Comparison of ENCODE assay signal across 16 cellular contexts in the genomic region with DNA sequence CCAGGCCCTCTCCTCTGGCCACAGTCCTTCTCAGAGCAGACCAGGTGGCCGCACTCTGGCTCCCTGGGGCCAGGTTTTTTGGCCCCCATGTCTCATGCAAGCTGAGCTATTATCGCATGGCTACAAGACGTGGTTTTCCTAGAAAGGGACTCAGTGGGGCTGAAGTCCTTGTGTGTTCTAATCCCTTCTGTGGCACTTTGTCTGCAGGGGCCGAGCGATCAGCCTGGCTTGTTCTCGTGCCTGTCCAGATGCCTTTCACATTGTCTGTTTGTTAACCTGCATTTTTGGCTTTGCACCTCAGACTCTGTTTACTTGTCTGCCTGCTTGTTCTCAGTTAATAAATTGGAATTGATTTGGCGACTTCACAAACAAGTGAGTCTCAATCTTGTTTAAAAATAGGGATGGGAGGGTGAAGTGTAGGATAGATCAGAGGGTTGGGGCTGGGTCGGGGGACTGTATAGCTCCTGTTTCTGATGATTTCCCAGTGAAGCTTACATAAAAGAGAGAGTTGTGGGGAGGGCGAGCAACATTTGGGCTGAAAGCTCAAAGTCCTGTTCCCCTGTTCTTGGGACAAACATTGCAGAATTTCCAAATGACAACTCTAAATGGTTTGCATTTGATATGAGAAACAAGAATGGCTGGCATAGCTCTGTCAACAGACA.
DNase-seq lines count a peak whose midpoint lies in the region; ATAC-seq, FAIRE-seq and TF ChIP-seq lines count a peak whose summit lies in the region.
"Had no signal": no experiment of that assay in that cellular context is flagged by ENCODE, and none has a peak within 500 bp of the region (broad histone marks: within the 10 kb centered on the region; RNA-seq: fewer than 3 reads in every experiment).

No MANE protein-coding gene starts in this region.

- peak overlapping the region in 1 of 3 experiments; percentile 23; a peak in 1 of 6 replicates for H3K4me3 ChIP-seq in HepG2 (replicated peaks in 1 of 3; ENCODE audit: insufficient read depth in 1 of 3, low read depth in 2 of 3, low read length in 3 of 3)
- no peak overlapping the region for H3K4me3 ChIP-seq in GM23338
- H3K4me3 ChIP-seq: GM23248, SJCRH30 had no signal

- ATAC-seq in stimulated activated naive CD8-positive, alpha-beta T cell treated with anti-CD3 and anti-CD28 coated beads, Interleukin-15, Interleukin-2, amounts not matched to agents 100 U/mL and 50 U/mL, for 24 hours = no peak
- ATAC-seq in HepG2 (peak; percentile 72), GM23338 (no peak), GM21390 (IDR thresholded peaks at IDR 0.05; ENCODE audit: unreplicated experiment) (no peak), GM18505 (IDR thresholded peaks at IDR 0.05; ENCODE audit: unreplicated experiment) (no peak)

- TF ChIP-seq POLR2A in HepG2 (IDR thresholded peaks at IDR 0.05; ENCODE audit: insufficient read depth in 1 of 2, low read depth in 2 of 2, low read length in 2 of 2) (no peak), GM18505 (IDR thresholded peaks at IDR 0.05; ENCODE audit: borderline replicate concordance, extremely low read depth, insufficient read depth, insufficient read length) (no peak)

- peak overlapping the region; percentile 43 for H3K4me2 ChIP-seq in HepG2 (ENCODE audit: low read depth, low read length)
- no peak overlapping the region for H3K4me2 ChIP-seq in GM23338

- H3K9me3 Mint-ChIP-seq in stimulated activated naive CD8-positive, alpha-beta T cell treated with anti-CD3 and anti-CD28 coated beads, Interleukin-15, Interleukin-2, amounts not matched to agents 100 ng/mL and 50 ng/mL, for 24 hours = peaks cover 13% of the 10 kb centered on the region
- H3K9me3 Mint-ChIP-seq in activated CD4-positive, alpha-beta memory T cell treated with anti-CD3 and anti-CD28 coated beads for 36 hours = peaks cover 18% of the 10 kb centered on the region
- H3K9me3 Mint-ChIP-seq in GM23338 = peaks cover 17% of the 10 kb centered on the region; the same call in 2 of the 3 replicates

- no peak overlapping the region for H3K9ac ChIP-seq in HepG2 (ENCODE audit: insufficient read depth, low read depth, low read length)
- H3K9ac ChIP-seq: GM23248 had no signal

- peaks cover 0 to 11% of the 10 kb centered on the region in 2 experiments; a peak in 1 of 5 replicates for H3K27me3 ChIP-seq in HepG2 (ENCODE audit: control insufficient read depth in 1 of 2, insufficient read depth in 2 of 2, low read length in 2 of 2)
- no peaks in the 10 kb centered on the region for H3K27me3 ChIP-seq in GM23338 (ENCODE audit: insufficient read depth)
- H3K27me3 ChIP-seq: BE2C, SJCRH30 had no signal

- peaks cover 17% of the 10 kb centered on the region for H3K4me1 Mint-ChIP-seq in stimulated activated naive CD8-positive, alpha-beta T cell treated with anti-CD3 and anti-CD28 coated beads, Interleukin-15, Interleukin-2, amounts not matched to agents 100 ng/mL and 50 ng/mL, for 24 hours (ENCODE audit: low read depth)
- peaks cover 28% of the 10 kb centered on the region for H3K4me1 Mint-ChIP-seq in activated CD4-positive, alpha-beta memory T cell treated with anti-CD3 and anti-CD28 coated beads for 36 hours (ENCODE audit: low read depth)
- peaks cover 19% of the 10 kb centered on the region for H3K4me1 Mint-ChIP-seq in GM23338

- peaks cover 14% of the 10 kb centered on the region for H3K4me1 ChIP-seq in HepG2 (ENCODE audit: insufficient read depth, low read length)
- no peaks in the 10 kb centered on the region for H3K4me1 ChIP-seq in GM23338 (ENCODE audit: insufficient read depth)
- H3K4me1 ChIP-seq: BE2C, Caco-2, SJCRH30 had no signal

- H3K27me3 Mint-ChIP-seq in stimulated activated naive CD8-positive, alpha-beta T cell treated with anti-CD3 and anti-CD28 coated beads, Interleukin-15, Interleukin-2, amounts not matched to agents 100 ng/mL and 50 ng/mL, for 24 hours = no peaks in the 10 kb centered on the region
- no peaks in the 10 kb centered on the region for H3K27me3 Mint-ChIP-seq in activated CD4-positive, alpha-beta memory T cell treated with anti-CD3 and anti-CD28 coated beads for 36 hours
- H3K27me3 Mint-ChIP-seq in GM23338 (ENCODE audit: insufficient read depth, low read depth, poor library complexity) = peaks cover 3% of the 10 kb centered on the region
- H3K27me3 Mint-ChIP-seq: IgD-negative memory B cell had no signal

- TF ChIP-seq CTCF in HepG2 (CRISPR knock-in tag; IDR thresholded peaks at IDR 0.05) (no peak), GM23338 (conservative IDR thresholded peaks at IDR 0.05; ENCODE audit: low read depth in 2 of 2) (no peak)

- peak overlapping the region; percentile 13 for H3K27ac Mint-ChIP-seq in stimulated activated naive CD8-positive, alpha-beta T cell treated with anti-CD3 and anti-CD28 coated beads, Interleukin-15, Interleukin-2, amounts not matched to agents 100 ng/mL and 50 ng/mL, for 24 hours
- H3K27ac Mint-ChIP-seq in activated CD4-positive, alpha-beta memory T cell treated with anti-CD3 and anti-CD28 coated beads for 36 hours = peak overlapping the region; percentile 12
- no peak overlapping the region for H3K27ac Mint-ChIP-seq in GM23338
- H3K27ac Mint-ChIP-seq: IgD-negative memory B cell had no signal

- TF ChIP-seq RAD21 in HepG2 (CRISPR knock-in tag; IDR thresholded peaks at IDR 0.05) = no peak

- in situ Hi-C loops in HepG2 (cut with HindIII; ENCODE audit: extremely low pct_ligation_motif_present, low pct_unique_long_range_greater_than_20kb) = no loop called here

- H3K79me2 ChIP-seq in HepG2 (ENCODE audit: insufficient read depth, low read length) (no peaks in the 10 kb centered on the region), GM23338 (replicated peaks; ENCODE audit: insufficient read depth) (no peaks in the 10 kb centered on the region)

- H3K36me3 Mint-ChIP-seq in stimulated activated naive CD8-positive, alpha-beta T cell treated with anti-CD3 and anti-CD28 coated beads, Interleukin-15, Interleukin-2, amounts not matched to agents 100 ng/mL and 50 ng/mL, for 24 hours (ENCODE audit: low read depth) = peaks cover 16% of the 10 kb centered on the region
- H3K36me3 Mint-ChIP-seq in activated CD4-positive, alpha-beta memory T cell treated with anti-CD3 and anti-CD28 coated beads for 36 hours = peaks cover 12% of the 10 kb centered on the region
- peaks cover 12% of the 10 kb centered on the region for H3K36me3 Mint-ChIP-seq in GM23338 (ENCODE audit: low read depth)

- no peak for FAIRE-seq in HepG2 (lab: Jason Lieb, UNC)
- FAIRE-seq: GM18507 had no signal

- H2AFZ ChIP-seq in HepG2 (ENCODE audit: low read length) (no peak overlapping the region), GM23338 (no peak overlapping the region)
- H2AFZ ChIP-seq: GM23248 had no signal

- H3K4me3 Mint-ChIP-seq in stimulated activated naive CD8-positive, alpha-beta T cell treated with anti-CD3 and anti-CD28 coated beads, Interleukin-15, Interleukin-2, amounts not matched to agents 100 ng/mL and 50 ng/mL, for 24 hours = no peak overlapping the region
- H3K4me3 Mint-ChIP-seq in activated CD4-positive, alpha-beta memory T cell treated with anti-CD3 and anti-CD28 coated beads for 36 hours = no peak overlapping the region
- no peak overlapping the region for H3K4me3 Mint-ChIP-seq in GM23338
- H3K4me3 Mint-ChIP-seq: IgD-negative memory B cell had no signal

- TF ChIP-seq EP300 in HepG2 (IDR thresholded peaks at IDR 0.05; ENCODE audit: low read depth in 2 of 2, low read length in 2 of 2) (no peak), HepG2 (CRISPR knock-in tag; IDR thresholded peaks at IDR 0.05; ENCODE audit: borderline replicate concordance) (no peak)

- no peak overlapping the region for H3K27ac ChIP-seq in HepG2 (ENCODE audit: extremely low read length, insufficient read depth, low read length)
- no peak overlapping the region for H3K27ac ChIP-seq in GM23338 (ENCODE audit: low read depth)
- H3K27ac ChIP-seq: GM23248, RWPE1, SJCRH30 had no signal

- no peaks in the 10 kb centered on the region for H4K20me1 ChIP-seq in HepG2 (ENCODE audit: insufficient read depth, low read length)
- H4K20me1 ChIP-seq in GM23338 (replicated peaks; ENCODE audit: insufficient read depth) = no peaks in the 10 kb centered on the region

- POLR2A ChIA-PET in activated CD4-positive, alpha-beta memory T cell treated with anti-CD3 and anti-CD28 coated beads for 36 hours (lab: Charles Lee) = interaction anchor here (0.6 kb wide), 1 partner anchor 84 kb away, joined by 3 read pairs; no protein-coding TSS in a partner anchor
- POLR2A ChIA-PET in HepG2 (lab: Yijun Ruan, JAX) = interaction anchor here (0.8 kb wide), 1 partner anchor 8 kb away, joined by 3 read pairs; no protein-coding TSS in a partner anchor

- H3K9me3 ChIP-seq in HepG2 (ENCODE audit: low read length) = 0 out of 2 replicates have a peak, but pooled peaks cover 3% of the 10 kb centered on the region
- H3K9me3 ChIP-seq: BE2C, Caco-2 had no signal

- intact Hi-C loops in activated CD4-positive, alpha-beta memory T cell treated with anti-CD3 and anti-CD28 coated beads for 36 hours (cut with micrococcal nuclease) = no loop called here
- intact Hi-C loops in HepG2 (cut with micrococcal nuclease; ENCODE audit: unreplicated experiment) = no loop called here

- H3K36me3 ChIP-seq in HepG2 (replicated peaks in 1 of 2; ENCODE audit: control insufficient read depth in 1 of 2, insufficient read depth in 2 of 2, low read length in 2 of 2) (no peaks in the 10 kb centered on the region), GM23338 (ENCODE audit: insufficient read depth) (no peaks in the 10 kb centered on the region)
- H3K36me3 ChIP-seq: BE2C, SJCRH30 had no signal

- peaks cover 5% of the 10 kb centered on the region; the same call in 1 of the 2 replicates for H3K9me2 ChIP-seq in GM23338 (ENCODE audit: insufficient read depth)

- BruUV-seq in HepG2 (replicated peaks; lab: Mats Ljungman, UMichigan) = no TSS peak

- CTCF ChIA-PET in activated CD4-positive, alpha-beta memory T cell treated with anti-CD3 and anti-CD28 coated beads for 36 hours (lab: Charles Lee) = interaction anchor here (1.1 to 1.8 kb wide), 2 partner anchors 11 to 26 kb away, joined by 3 to 6 read pairs; no protein-coding TSS in a partner anchor
- CTCF ChIA-PET in HepG2 (lab: Yijun Ruan, JAX; ENCODE audit: low intra/inter-chr PET ratio, low total read pairs) = no interaction called here

- no peaks in the 10 kb centered on the region for H3F3A ChIP-seq in GM23338 (replicated peaks; ENCODE audit: low read depth)

- DNase-seq in stimulated activated naive CD8-positive, alpha-beta T cell treated with anti-CD3 and anti-CD28 coated beads, Interleukin-15, Interleukin-2, amounts not matched to agents 100 U/mL and 50 U/mL, for 24 hours = no peak
- DNase-seq in activated CD4-positive, alpha-beta memory T cell treated with anti-CD3 and anti-CD28 coated beads for 36 hours = no peak
- DNase-seq in HepG2 (ENCODE audit: low spot score) (no peak), GM23338 (ENCODE audit: low spot score) (no peak)
- DNase-seq: BE2C, Caco-2, GM23248, NCI-H146, NCI-H69, SJCRH30 had no signal

- WGBS in HepG2 (ENCODE audit: low lambda C conversion rate) = 18% methylated on average over 6 of the region's 9 CpGs

TF ChIP-seq in HepG2, 621 proteins besides CTCF, POLR2A, EP300 and RAD21 (continues in another document):
- TF ChIP-seq BCL6 (CRISPR knock-in tag; IDR thresholded peaks at IDR 0.05) = peak; percentile 62
- TF ChIP-seq RFXAP (CRISPR knock-in tag; IDR thresholded peaks at IDR 0.05; ENCODE audit: borderline replicate concordance) = no peak
